36 cellular contexts compared by ENCODE assay signal in genomic region chr1:2829846-2830615, GRCh38.
"Had no signal": no experiment of that assay in that cellular context is flagged by ENCODE, and none has a peak within 500 bp of the region (broad histone marks: within the 10 kb centered on the region; RNA-seq: fewer than 3 reads in every experiment).

No MANE protein-coding gene starts in this region.

- H3K27me3 ChIP-seq: body of pancreas, brain microvascular endothelial cell had no signal

- DNase-seq: activated CD4-positive, alpha-beta memory T cell treated with anti-CD3 and anti-CD28 coated beads, Interleukin-2, amount 10 ng/mL, durations not matched to agents 7 days and 5 days; activated CD4-positive, alpha-beta T cell treated with anti-CD3 and anti-CD28 coated beads for 1 hour; activated CD4-positive, alpha-beta T cell treated with anti-CD3 and anti-CD28 coated beads for 36 hours; activated CD4-positive, alpha-beta T cell treated with anti-CD3 and anti-CD28 coated beads for 48 hours; activated CD4-positive, alpha-beta T cell treated with anti-CD3 and anti-CD28 coated beads, Interleukin-2, amount 10 ng/mL, durations not matched to agents 7 days and 5 days; activated CD4-positive, alpha-beta T cell treated with anti-CD3 and anti-CD28 coated beads, Interleukin-2, amount 50 U/mL, for 48 hours; activated CD4-positive, CD25-positive, alpha-beta regulatory T cell; activated CD8-positive, alpha-beta memory T cell treated with anti-CD3 and anti-CD28 coated beads for 24 hours; activated CD8-positive, alpha-beta memory T cell treated with anti-CD3 and anti-CD28 coated beads, Interleukin-2, amount 10 ng/mL, durations not matched to agents 7 days and 5 days; activated CD8-positive, alpha-beta memory T cell treated with anti-CD3 and anti-CD28 coated beads, Interleukin-2, amount 50 U/mL, for 48 hours; activated CD8-positive, alpha-beta T cell treated with anti-CD3 and anti-CD28 coated beads, Interleukin-2, amount 10 ng/mL, durations not matched to agents 7 days and 5 days; activated effector memory CD4-positive, alpha-beta T cell treated with Interleukin-2 at 50 U/mL for 16 hours; activated gamma-delta T cell; activated naive CD4-positive, alpha-beta T cell treated with anti-CD3 and anti-CD28 coated beads, Interleukin-2, amount 10 ng/mL, durations not matched to agents 7 days and 5 days; activated naive CD4-positive, alpha-beta T cell treated with Interleukin-2 at 50 U/mL for 16 hours; activated naive CD8-positive, alpha-beta T cell treated with anti-CD3 and anti-CD28 coated beads, Interleukin-2, amount 10 ng/mL, durations not matched to agents 7 days and 5 days; activated naive CD8-positive, alpha-beta T cell treated with anti-CD3 and anti-CD28 coated beads, Interleukin-2, amount 50 U/mL, for 24 hours; activated T-cell treated with anti-CD3 and anti-CD28 coated beads, Interleukin-2, amount 50 U/mL, for 24 hours; activated T-cell treated with anti-CD3 and anti-CD28 coated beads, Interleukin-2, amount 50 U/mL, for 48 hours; amygdala; anterior cingulate cortex; body of pancreas; brain microvascular endothelial cell; central memory CD4-positive, alpha-beta T cell; T-helper 1 cell; T-helper 2 cell; T-helper 9 cell had no signal

- H3K36me3 ChIP-seq: brain microvascular endothelial cell, breast epithelium had no signal

- H3K4me3 ChIP-seq: body of pancreas, breast epithelium had no signal

- H3K27me3 Mint-ChIP-seq: activated CD4-positive, alpha-beta memory T cell treated with anti-CD3 and anti-CD28 coated beads, Interleukin-2, amount 10 ng/mL, durations not matched to agents 7 days and 5 days; activated CD4-positive, alpha-beta T cell treated with anti-CD3 and anti-CD28 coated beads for 36 hours; activated CD4-positive, alpha-beta T cell treated with anti-CD3 and anti-CD28 coated beads, Interleukin-2, amount 10 ng/mL, durations not matched to agents 7 days and 5 days; activated CD8-positive, alpha-beta memory T cell treated with anti-CD3 and anti-CD28 coated beads, Interleukin-2, amount 10 ng/mL, durations not matched to agents 7 days and 5 days; activated naive CD4-positive, alpha-beta T cell treated with anti-CD3 and anti-CD28 coated beads, Interleukin-2, amount 50 U/mL, for 24 hours; activated naive CD8-positive, alpha-beta T cell; activated naive CD8-positive, alpha-beta T cell treated with anti-CD3 and anti-CD28 coated beads, Interleukin-2, amount 10 ng/mL, durations not matched to agents 7 days and 5 days; activated naive CD8-positive, alpha-beta T cell treated with anti-CD3 and anti-CD28 coated beads, Interleukin-2, amount 50 U/mL, for 24 hours; activated T-cell treated with anti-CD3 and anti-CD28 coated beads, Interleukin-2, amount 50 U/mL, for 24 hours had no signal

- H3K27ac Mint-ChIP-seq: activated CD4-positive, alpha-beta memory T cell treated with anti-CD3 and anti-CD28 coated beads, Interleukin-2, amount 10 ng/mL, durations not matched to agents 7 days and 5 days; activated CD4-positive, alpha-beta T cell treated with anti-CD3 and anti-CD28 coated beads for 36 hours; activated CD4-positive, alpha-beta T cell treated with anti-CD3 and anti-CD28 coated beads, Interleukin-2, amount 10 ng/mL, durations not matched to agents 7 days and 5 days; activated CD8-positive, alpha-beta memory T cell treated with anti-CD3 and anti-CD28 coated beads, Interleukin-2, amount 10 ng/mL, durations not matched to agents 7 days and 5 days; activated CD8-positive, alpha-beta T cell treated with anti-CD3 and anti-CD28 coated beads, Interleukin-2, amount 10 ng/mL, durations not matched to agents 7 days and 5 days; activated naive CD4-positive, alpha-beta T cell treated with anti-CD3 and anti-CD28 coated beads, Interleukin-2, amount 10 ng/mL, durations not matched to agents 7 days and 5 days; activated naive CD4-positive, alpha-beta T cell treated with anti-CD3 and anti-CD28 coated beads, Interleukin-2, amount 50 U/mL, for 24 hours; activated naive CD8-positive, alpha-beta T cell; activated naive CD8-positive, alpha-beta T cell treated with anti-CD3 and anti-CD28 coated beads, Interleukin-2, amount 10 ng/mL, durations not matched to agents 7 days and 5 days; activated naive CD8-positive, alpha-beta T cell treated with anti-CD3 and anti-CD28 coated beads, Interleukin-2, amount 50 U/mL, for 24 hours; activated T-cell treated with anti-CD3 and anti-CD28 coated beads, Interleukin-2, amount 50 U/mL, for 24 hours; activated T-helper 2 cell treated with anti-CD3 and anti-CD28 coated beads, Interferon-gamma antibody, Interleukin-2, Interleukin-4, amounts not matched to agents 10 μg/mL and 5 μg/mL and 100 μg/mL, durations not matched to agents 14 hours and 24 hours and 36 hours; T-helper 1 cell treated with Interleukin-12 subunit alpha and Interleukin-12 subunit beta and Interleukin-4 antibody, amounts not matched to agents 30 μg/mL and 1 μg/mL, for 36 hours; T-helper 2 cell treated with Interferon-gamma antibody and Interleukin-4, amounts not matched to agents 5 μg/mL and 100 μg/mL, for 36 hours; WTC11 had no signal

- H3K27ac ChIP-seq: body of pancreas, brain microvascular endothelial cell, breast epithelium, VCaP had no signal

- H3K36me3 Mint-ChIP-seq: activated CD8-positive, alpha-beta memory T cell treated with anti-CD3 and anti-CD28 coated beads, Interleukin-2, amount 10 ng/mL, durations not matched to agents 7 days and 5 days; activated naive CD4-positive, alpha-beta T cell treated with anti-CD3 and anti-CD28 coated beads, Interleukin-2, amount 10 ng/mL, durations not matched to agents 7 days and 5 days; activated naive CD4-positive, alpha-beta T cell treated with anti-CD3 and anti-CD28 coated beads, Interleukin-2, amount 50 U/mL, for 24 hours; activated naive CD8-positive, alpha-beta T cell; activated naive CD8-positive, alpha-beta T cell treated with anti-CD3 and anti-CD28 coated beads, Interleukin-2, amount 10 ng/mL, durations not matched to agents 7 days and 5 days had no signal

- H3K4me1 ChIP-seq: body of pancreas, breast epithelium had no signal

- ATAC-seq: activated CD4-positive, alpha-beta T cell treated with anti-CD3 and anti-CD28 coated beads for 36 hours; activated CD4-positive, CD25-positive, alpha-beta regulatory T cell treated with anti-CD3 and anti-CD28 coated beads, Interleukin-2, amount 50 U/mL, for 24 hours; activated CD8-positive, alpha-beta memory T cell treated with anti-CD3 and anti-CD28 coated beads, Interleukin-2, amount 10 ng/mL, durations not matched to agents 7 days and 5 days; activated CD8-positive, alpha-beta T cell treated with anti-CD3 and anti-CD28 coated beads, Interleukin-2, amount 10 ng/mL, durations not matched to agents 7 days and 5 days; activated naive CD8-positive, alpha-beta T cell treated with anti-CD3 and anti-CD28 coated beads, Interleukin-2, amount 50 U/mL, for 24 hours; body of pancreas; WTC11 had no signal

- H3K4me1 Mint-ChIP-seq: activated CD4-positive, alpha-beta memory T cell treated with anti-CD3 and anti-CD28 coated beads, Interleukin-2, amount 10 ng/mL, durations not matched to agents 7 days and 5 days; activated CD4-positive, alpha-beta T cell treated with anti-CD3 and anti-CD28 coated beads for 36 hours; activated CD4-positive, alpha-beta T cell treated with anti-CD3 and anti-CD28 coated beads, Interleukin-2, amount 10 ng/mL, durations not matched to agents 7 days and 5 days; activated CD8-positive, alpha-beta memory T cell treated with anti-CD3 and anti-CD28 coated beads, Interleukin-2, amount 10 ng/mL, durations not matched to agents 7 days and 5 days; activated naive CD4-positive, alpha-beta T cell treated with anti-CD3 and anti-CD28 coated beads, Interleukin-2, amount 10 ng/mL, durations not matched to agents 7 days and 5 days; activated naive CD8-positive, alpha-beta T cell treated with anti-CD3 and anti-CD28 coated beads, Interleukin-2, amount 10 ng/mL, durations not matched to agents 7 days and 5 days; activated naive CD8-positive, alpha-beta T cell treated with anti-CD3 and anti-CD28 coated beads, Interleukin-2, amount 50 U/mL, for 24 hours; WTC11 had no signal

- H3K9me3 ChIP-seq: body of pancreas had no signal

- H3K9me3 Mint-ChIP-seq: activated CD4-positive, alpha-beta T cell treated with anti-CD3 and anti-CD28 coated beads, Interleukin-2, amount 10 ng/mL, durations not matched to agents 7 days and 5 days; activated naive CD4-positive, alpha-beta T cell treated with anti-CD3 and anti-CD28 coated beads, Interleukin-2, amount 50 U/mL, for 24 hours; T-helper 2 cell treated with Interferon-gamma antibody and Interleukin-4, amounts not matched to agents 5 μg/mL and 100 μg/mL, for 36 hours had no signal

- H3K4me3 Mint-ChIP-seq: activated CD4-positive, alpha-beta memory T cell treated with anti-CD3 and anti-CD28 coated beads, Interleukin-2, amount 10 ng/mL, durations not matched to agents 7 days and 5 days; activated CD4-positive, alpha-beta T cell treated with anti-CD3 and anti-CD28 coated beads for 36 hours; activated CD4-positive, alpha-beta T cell treated with anti-CD3 and anti-CD28 coated beads, Interleukin-2, amount 10 ng/mL, durations not matched to agents 7 days and 5 days; activated CD8-positive, alpha-beta memory T cell treated with anti-CD3 and anti-CD28 coated beads, Interleukin-2, amount 10 ng/mL, durations not matched to agents 7 days and 5 days; activated CD8-positive, alpha-beta T cell treated with anti-CD3 and anti-CD28 coated beads, Interleukin-2, amount 10 ng/mL, durations not matched to agents 7 days and 5 days; activated naive CD4-positive, alpha-beta T cell treated with anti-CD3 and anti-CD28 coated beads, Interleukin-2, amount 10 ng/mL, durations not matched to agents 7 days and 5 days; activated naive CD4-positive, alpha-beta T cell treated with anti-CD3 and anti-CD28 coated beads, Interleukin-2, amount 50 U/mL, for 24 hours; activated naive CD8-positive, alpha-beta T cell; activated naive CD8-positive, alpha-beta T cell treated with anti-CD3 and anti-CD28 coated beads, Interleukin-2, amount 10 ng/mL, durations not matched to agents 7 days and 5 days; activated naive CD8-positive, alpha-beta T cell treated with anti-CD3 and anti-CD28 coated beads, Interleukin-2, amount 50 U/mL, for 24 hours; activated T-cell treated with anti-CD3 and anti-CD28 coated beads, Interleukin-2, amount 50 U/mL, for 24 hours; T-helper 1 cell treated with Interleukin-12 subunit alpha and Interleukin-12 subunit beta and Interleukin-4 antibody, amounts not matched to agents 30 μg/mL and 1 μg/mL, for 36 hours; T-helper 2 cell treated with Interferon-gamma antibody and Interleukin-4, amounts not matched to agents 5 μg/mL and 100 μg/mL, for 36 hours; WTC11 had no signal
